Comparison of ENCODE assay signal across 15 cellular contexts in the genomic region with DNA sequence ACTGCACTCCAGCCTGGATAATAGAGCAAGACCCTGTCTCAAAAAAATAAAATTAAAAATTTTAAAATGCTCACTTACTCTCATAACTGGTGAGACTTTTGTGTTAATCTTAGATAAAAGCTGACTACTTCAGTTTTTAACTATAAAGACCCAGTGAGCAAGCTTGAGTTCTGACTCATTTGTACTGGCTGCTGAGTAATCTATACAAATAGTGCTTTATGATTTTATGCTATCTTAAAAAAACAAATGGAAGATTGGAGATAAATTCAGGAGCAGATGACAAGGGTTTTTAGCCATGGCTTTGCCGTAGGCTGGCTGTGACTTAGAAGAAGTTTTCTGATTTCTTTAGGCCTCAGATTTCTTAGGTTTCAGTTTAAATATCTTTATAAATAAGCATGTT. TPM values are rescaled to one million over a fixed set of nuclear protein-coding genes. Genes with fewer than 3 reads are reported as not detected.
DNase-seq lines count a peak whose midpoint lies in the region; ATAC-seq, FAIRE-seq and TF ChIP-seq lines count a peak whose summit lies in the region.
"Had no signal": no experiment of that assay in that cellular context is flagged by ENCODE, and none has a peak within 500 bp of the region (broad histone marks: within the 10 kb centered on the region; RNA-seq: fewer than 3 reads in every experiment).

No MANE protein-coding gene starts in this region.

- 87% methylated on average over 1 of the region's 1 CpG for WGBS in HepG2 (ENCODE audit: low lambda C conversion rate)

- H3K9me3 ChIP-seq in HepG2 (ENCODE audit: low read length) = no peaks in the 10 kb centered on the region
- no peaks in the 10 kb centered on the region for H3K9me3 ChIP-seq in HAP-1
- H3K9me3 ChIP-seq: ascending aorta, gastrocnemius medialis, prostate gland had no signal

- in situ Hi-C loops in brain microvascular endothelial cell (cut with HindIII; ENCODE audit: low pct_ligation_motif_present, low sequenced_read_pairs) = no loop called here
- in situ Hi-C loops in HepG2 (cut with HindIII; ENCODE audit: extremely low pct_ligation_motif_present, low pct_unique_long_range_greater_than_20kb) = no loop called here
- in situ Hi-C loops in HAP-1 (cut with MboI; ENCODE audit: low sequenced_read_pairs) = no loop called here

- TF ChIP-seq RAD21 in HepG2 (CRISPR knock-in tag; IDR thresholded peaks at IDR 0.05) = no peak

- H3K27ac Mint-ChIP-seq in T-helper 2 cell treated with Interferon-gamma antibody and Interleukin-4, amounts not matched to agents 5 μg/mL and 100 μg/mL, for 36 hours = no peak overlapping the region
- H3K27ac Mint-ChIP-seq: activated CD4-positive, alpha-beta memory T cell treated with anti-CD3 and anti-CD28 coated beads, Interleukin-2, amount 10 ng/mL, durations not matched to agents 7 days and 5 days; CD8-positive, alpha-beta T cell had no signal

- H3K79me2 ChIP-seq in HepG2 (ENCODE audit: insufficient read depth, low read length) = peaks cover 30% of the 10 kb centered on the region

- no peaks in the 10 kb centered on the region for H3K9me3 Mint-ChIP-seq in T-helper 2 cell treated with Interferon-gamma antibody and Interleukin-4, amounts not matched to agents 5 μg/mL and 100 μg/mL, for 36 hours
- H3K9me3 Mint-ChIP-seq: activated CD4-positive, alpha-beta memory T cell treated with anti-CD3 and anti-CD28 coated beads, Interleukin-2, amount 10 ng/mL, durations not matched to agents 7 days and 5 days; CD8-positive, alpha-beta T cell had no signal

- TF ChIP-seq POLR2A in HepG2 (IDR thresholded peaks at IDR 0.05; ENCODE audit: insufficient read depth in 1 of 2, low read depth in 2 of 2, low read length in 2 of 2) = no peak

- H3K36me3 ChIP-seq in brain microvascular endothelial cell (replicated peaks) (no peaks in the 10 kb centered on the region), HepG2 (replicated peaks in 1 of 2; ENCODE audit: control insufficient read depth in 1 of 2, insufficient read depth in 2 of 2, low read length in 2 of 2) (no peaks in the 10 kb centered on the region), HAP-1 (replicated peaks) (no peaks in the 10 kb centered on the region)
- H3K36me3 ChIP-seq: ascending aorta, gastrocnemius medialis, prostate gland had no signal

- H3K27ac ChIP-seq in C4-2B (peak overlapping the region; percentile 79), brain microvascular endothelial cell (peak overlapping the region; percentile 21), HepG2 (ENCODE audit: extremely low read length, insufficient read depth, low read length) (no peak overlapping the region)
- H3K27ac ChIP-seq: ascending aorta, gastrocnemius medialis, prostate gland had no signal

- POLR2A ChIA-PET in HepG2 (lab: Yijun Ruan, JAX) = no interaction called here

- H3K4me1 ChIP-seq in HepG2 (ENCODE audit: insufficient read depth, low read length) (peaks cover 41% of the 10 kb centered on the region), HAP-1 (peaks cover 6% of the 10 kb centered on the region)

- H3K36me3 Mint-ChIP-seq in T-helper 2 cell treated with Interferon-gamma antibody and Interleukin-4, amounts not matched to agents 5 μg/mL and 100 μg/mL, for 36 hours (ENCODE audit: low read depth) = no peaks in the 10 kb centered on the region
- H3K36me3 Mint-ChIP-seq: CD8-positive, alpha-beta T cell had no signal

- no peak overlapping the region for H3K9ac ChIP-seq in HepG2 (ENCODE audit: insufficient read depth, low read depth, low read length)

- BruUV-seq in HepG2 (replicated peaks; lab: Mats Ljungman, UMichigan) = no TSS peak

- DNase-seq in LHCN-M2 (ENCODE audit: low read depth) (peak; percentile 41), brain microvascular endothelial cell (peak; percentile 70), HepG2 (ENCODE audit: low spot score) (peak; percentile 42), NCI-H1048 (lab: John Stamatoyannopoulos, UW) (no peak), HAP-1 (ENCODE audit: low spot score in 2 of 2) (no peak)
- no peak for DNase-seq in T-helper 2 cell treated with Interferon-gamma antibody and Interleukin-4, amounts not matched to agents 5 μg/mL and 100 μg/mL, for 36 hours (ENCODE audit: low spot score)
- DNase-seq: activated CD4-positive, alpha-beta memory T cell treated with anti-CD3 and anti-CD28 coated beads, Interleukin-2, amount 10 ng/mL, durations not matched to agents 7 days and 5 days; CD8-positive, alpha-beta T cell; gastrocnemius medialis; NCI-H345 had no signal

- no peak for TF ChIP-seq CTCF in C4-2B (conservative IDR thresholded peaks at IDR 0.05)
- TF ChIP-seq CTCF in brain microvascular endothelial cell (IDR thresholded peaks at IDR 0.05; ENCODE audit: low read depth, low read length, missing control alignments) = no peak
- no peak for TF ChIP-seq CTCF in HepG2 (CRISPR knock-in tag; IDR thresholded peaks at IDR 0.05)

- H3K4me2 ChIP-seq in HepG2 (ENCODE audit: low read depth, low read length) = no peak overlapping the region

- H2AFZ ChIP-seq in HepG2 (ENCODE audit: low read length) = no peak overlapping the region

- no peaks in the 10 kb centered on the region for H3K27me3 ChIP-seq in brain microvascular endothelial cell (replicated peaks)
- no peaks in the 10 kb centered on the region for H3K27me3 ChIP-seq in HepG2 (ENCODE audit: control insufficient read depth in 1 of 2, insufficient read depth in 2 of 2, low read length in 2 of 2)
- H3K27me3 ChIP-seq in HAP-1 (ENCODE audit: low read depth) = no peaks in the 10 kb centered on the region
- H3K27me3 ChIP-seq: ascending aorta, gastrocnemius medialis had no signal

- no peak for FAIRE-seq in HepG2 (lab: Jason Lieb, UNC)

- CTCF ChIA-PET in HepG2 (lab: Yijun Ruan, JAX; ENCODE audit: low intra/inter-chr PET ratio, low total read pairs) = no interaction called here

- no peak for ATAC-seq in HepG2
- no peak for ATAC-seq in HG02852 (IDR thresholded peaks at IDR 0.05; ENCODE audit: unreplicated experiment)
- ATAC-seq: CD8-positive, alpha-beta T cell; gastrocnemius medialis had no signal

- no peaks in the 10 kb centered on the region for H3K27me3 Mint-ChIP-seq in T-helper 2 cell treated with Interferon-gamma antibody and Interleukin-4, amounts not matched to agents 5 μg/mL and 100 μg/mL, for 36 hours (ENCODE audit: low read depth)
- H3K27me3 Mint-ChIP-seq: activated CD4-positive, alpha-beta memory T cell treated with anti-CD3 and anti-CD28 coated beads, Interleukin-2, amount 10 ng/mL, durations not matched to agents 7 days and 5 days had no signal

- H3K4me3 ChIP-seq in brain microvascular endothelial cell (ENCODE audit: low read depth, low read length) (no peak overlapping the region), HepG2 (replicated peaks in 1 of 3; ENCODE audit: insufficient read depth in 1 of 3, low read depth in 2 of 3, low read length in 3 of 3) (no peak overlapping the region), HAP-1 (no peak overlapping the region)
- H3K4me3 ChIP-seq: ascending aorta, gastrocnemius medialis, lung, prostate gland had no signal

- TF ChIP-seq EP300 in HepG2 (IDR thresholded peaks at IDR 0.05; ENCODE audit: low read depth in 2 of 2, low read length in 2 of 2) (no peak), HepG2 (CRISPR knock-in tag; IDR thresholded peaks at IDR 0.05; ENCODE audit: borderline replicate concordance) (no peak)

- no peak overlapping the region for H3K4me3 Mint-ChIP-seq in T-helper 2 cell treated with Interferon-gamma antibody and Interleukin-4, amounts not matched to agents 5 μg/mL and 100 μg/mL, for 36 hours
- H3K4me3 Mint-ChIP-seq: activated CD4-positive, alpha-beta memory T cell treated with anti-CD3 and anti-CD28 coated beads, Interleukin-2, amount 10 ng/mL, durations not matched to agents 7 days and 5 days; CD8-positive, alpha-beta T cell had no signal

- no peaks in the 10 kb centered on the region for H4K20me1 ChIP-seq in HepG2 (ENCODE audit: insufficient read depth, low read length)

- intact Hi-C loops in HepG2 (cut with micrococcal nuclease; ENCODE audit: unreplicated experiment) = no loop called here

- H3K4me1 Mint-ChIP-seq in T-helper 2 cell treated with Interferon-gamma antibody and Interleukin-4, amounts not matched to agents 5 μg/mL and 100 μg/mL, for 36 hours (ENCODE audit: low read depth) = no peaks in the 10 kb centered on the region

TF ChIP-seq in HepG2, 621 proteins besides CTCF, POLR2A, EP300 and RAD21 (continues in another document):
- TF ChIP-seq ZNF75D (CRISPR knock-in tag; IDR thresholded peaks at IDR 0.05; ENCODE audit: borderline replicate concordance) (no peak), TBX3 (IDR thresholded peaks at IDR 0.05; ENCODE audit: borderline replicate concordance) (no peak), ASH2L (IDR thresholded peaks at IDR 0.05; ENCODE audit: insufficient read length, low read depth, low read length) (no peak), ZFY (CRISPR knock-in tag; IDR thresholded peaks at IDR 0.05) (no peak), MAFK (conservative IDR thresholded peaks at IDR 0.05 in 1 of 2, IDR thresholded peaks at IDR 0.05 in 1 of 2; ENCODE audit: low read length in 2 of 2) (peak; percentile 60 to 73), MAFF (IDR thresholded peaks at IDR 0.05; ENCODE audit: low read depth, low read length) (peak; percentile 70)

RNA-seq across cellular contexts. Expression of a gene that starts 30.5 kb away (rescaled TPM):
- total RNA-seq in LHCN-M2 (2014; rRNA removed) (18.5 and 29.6 TPM in 2 replicates), HepG2 (2016; rRNA removed; fragmentation: Illumina TruSeq; extraction: Trizol) (19.2 and 22.9 TPM in 2 replicates)
- 5.7 TPM for polyA plus RNA-seq in LHCN-M2 (2012)
- 16.6 and 21.3 TPM in 2 replicates for total RNA-seq in HepG2 (2016; cell fraction: cytosol; rRNA removed; fragmentation: Illumina TruSeq; extraction: Trizol; ENCODE audit: low read depth)
- 18.5 and 22.3 TPM in 2 replicates for total RNA-seq in HepG2 (2016; cell fraction: insoluble cytoplasmic fraction; rRNA removed; fragmentation: Illumina TruSeq; extraction: Trizol)
- 8.3 and 10.7 TPM in 2 replicates for total RNA-seq in HepG2 (2016; cell fraction: membrane; rRNA removed; fragmentation: Illumina TruSeq; extraction: Trizol)
- total RNA-seq in HepG2 (2016; cell fraction: nucleus; rRNA removed; fragmentation: Illumina TruSeq; extraction: Trizol) = 14.9 and 15.5 TPM in 2 replicates
- polyA plus RNA-seq in HepG2 (2011; rRNA removed) = 11.5 and 12.5 TPM in 2 replicates
- polyA plus RNA-seq in HepG2 (2011; cell fraction: cytosol; rRNA removed) = 6.3 and 6.6 TPM in 2 replicates
- polyA plus RNA-seq in HepG2 (2011; cell fraction: nucleus; rRNA removed) = 13.3 and 14.0 TPM in 2 replicates
- 4.2 and 4.3 TPM in 2 replicates for polyA plus RNA-seq in HepG2 (2012)
- polyA plus RNA-seq in HepG2 (2016; cell fraction: cytosol; fragmentation: Illumina TruSeq; extraction: Trizol; ENCODE audit: low read depth) = 0.48 and 0.66 TPM in 2 replicates
- polyA plus RNA-seq in HepG2 (2016; cell fraction: insoluble cytoplasmic fraction; fragmentation: Illumina TruSeq; extraction: Trizol; ENCODE audit: low read depth) = 12.2 and 12.7 TPM in 2 replicates
- 1.6 and 2.4 TPM in 2 replicates for polyA plus RNA-seq in HepG2 (2016; cell fraction: membrane; fragmentation: Illumina TruSeq; extraction: Trizol; ENCODE audit: low read depth)
- polyA plus RNA-seq in HepG2 (2016; cell fraction: nucleus; fragmentation: Illumina TruSeq; extraction: Trizol; ENCODE audit: insufficient read depth, low read depth) = 13.2 and 17.9 TPM in 2 replicates
- polyA minus RNA-seq in HepG2 (2011; rRNA and poly(A)+ RNA removed; ENCODE audit: low replicate concordance) = 48.4 and 58.6 TPM in 2 replicates
- 22.5 and 31.2 TPM in 2 replicates for polyA minus RNA-seq in HepG2 (2011; cell fraction: cytosol; rRNA and poly(A)+ RNA removed)
- 22.8 and 29.5 TPM in 2 replicates for polyA minus RNA-seq in HepG2 (2011; cell fraction: nucleus; rRNA and poly(A)+ RNA removed)

Comparison
In these comparisons a context has a peak if more than half of its experiments do, and no peak if none do; other contexts are left out.
1. DNase-seq: peak in LHCN-M2 (single experiment), brain microvascular endothelial cell (single experiment) and HepG2 (single experiment); none in T-helper 2 cell treated with Interferon-gamma antibody and Interleukin-4, amounts not matched to agents 5 μg/mL and 100 μg/mL, for 36 hours (single experiment), NCI-H1048 (single experiment) and HAP-1 (0 of 2).